Comparison of ENCODE assay signal across 24 cellular contexts in the genomic region with DNA sequence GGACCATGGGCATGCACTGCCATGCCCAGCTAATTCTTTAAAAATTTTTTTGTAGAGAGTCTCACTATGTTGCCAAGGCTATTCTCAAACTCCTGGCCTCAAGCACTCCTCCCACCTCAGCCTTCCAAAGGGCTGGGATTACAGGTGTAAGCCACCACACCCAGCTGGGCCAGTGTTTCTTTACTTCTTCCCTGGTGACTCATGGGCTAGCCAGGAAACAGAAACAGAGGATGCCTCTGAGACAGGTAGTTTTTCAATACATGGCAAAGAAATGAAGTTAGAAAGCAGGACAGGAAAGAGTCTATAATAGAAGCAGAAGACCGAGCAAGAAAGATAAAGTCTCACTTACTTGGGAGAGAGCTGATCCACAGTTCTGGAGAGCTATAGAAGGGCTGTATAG. TPM values are rescaled to one million over a fixed set of nuclear protein-coding genes. Genes with fewer than 3 reads are reported as not detected.
DNase-seq lines count a peak whose midpoint lies in the region; ATAC-seq and TF ChIP-seq lines count a peak whose summit lies in the region.
"Had no signal": no experiment of that assay in that cellular context is flagged by ENCODE, and none has a peak within 500 bp of the region (broad histone marks: within the 10 kb centered on the region; RNA-seq: fewer than 3 reads in every experiment).

No MANE protein-coding gene starts in this region.

- no peak overlapping the region for H3K4ac ChIP-seq in H9 (ENCODE audit: low read depth, low read length)

- H3K27ac ChIP-seq in esophagus (ENCODE audit: low read depth in 2 of 2, low read length in 1 of 2), result peak overlapping the region; percentile 57 to 79
- peak overlapping the region; percentile 74 to 80 (median 76) for H3K27ac ChIP-seq in transverse colon
- no peak overlapping the region for H3K27ac ChIP-seq in H9 (ENCODE audit: insufficient read length, low read depth, low read length)
- H3K27ac ChIP-seq: 22Rv1, BLaER1, SJCRH30 had no signal

- H2BK120ac ChIP-seq in H9 (ENCODE audit: low read depth, low read length, poor library complexity, severe bottlenecking), result no peak overlapping the region

- no peak overlapping the region for H3K4me3 Mint-ChIP-seq in H9
- H3K4me3 Mint-ChIP-seq in activated T-cell treated with anti-CD3 and anti-CD28 coated beads, Interleukin-2, amount 50 U/mL, for 24 hours, result no peak overlapping the region
- H3K4me3 Mint-ChIP-seq: CD4-positive, alpha-beta T cell; HFFc6 had no signal

- no peaks in the 10 kb centered on the region for H3K4me1 Mint-ChIP-seq in H9
- no peaks in the 10 kb centered on the region for H3K4me1 Mint-ChIP-seq in activated T-cell treated with anti-CD3 and anti-CD28 coated beads, Interleukin-2, amount 50 U/mL, for 24 hours (ENCODE audit: low read depth)

- no peak overlapping the region for H3K4me3 ChIP-seq in esophagus (ENCODE audit: low read depth in 1 of 2, low read length in 2 of 2)
- no peak overlapping the region for H3K4me3 ChIP-seq in transverse colon
- H3K4me3 ChIP-seq: BLaER1, K562, SJCRH30 had no signal

- no peak overlapping the region for H2AK5ac ChIP-seq in H9 (ENCODE audit: insufficient read length, low read length)

- no peaks in the 10 kb centered on the region for H3K79me1 ChIP-seq in H9 (ENCODE audit: insufficient read depth, low read depth, low read length, poor library complexity, severe bottlenecking)

- H3K27me3 Mint-ChIP-seq in H9 (ENCODE audit: low read depth), result peaks cover 1% of the 10 kb centered on the region; the same call in 1 of the 2 replicates
- peaks cover 7% of the 10 kb centered on the region for H3K27me3 Mint-ChIP-seq in activated T-cell treated with anti-CD3 and anti-CD28 coated beads, Interleukin-2, amount 50 U/mL, for 24 hours

- no peak for TF ChIP-seq EP300 in transverse colon (IDR thresholded peaks at IDR 0.05; ENCODE audit: low read depth)

- no peak overlapping the region for H3K56ac ChIP-seq in H9 (ENCODE audit: insufficient read length, low read depth, low read length)

- no peak overlapping the region for H2BK15ac ChIP-seq in H9 (ENCODE audit: low read depth, low read length)

- H3K79me2 ChIP-seq in H9 (ENCODE audit: insufficient read depth, low read length), result no peaks in the 10 kb centered on the region

- H3K36me3 ChIP-seq in esophagus (ENCODE audit: control insufficient read depth in 2 of 2, insufficient read depth in 2 of 2, low read length in 1 of 2) (peaks cover 0 to 19% of the 10 kb centered on the region in 2 donors), transverse colon (peaks cover 0 to 8% (median 4%) of the 10 kb centered on the region in 4 donors)
- H3K36me3 ChIP-seq: BLaER1, SJCRH30 had no signal

- H3K9ac ChIP-seq in H9 (ENCODE audit: extremely low read depth, insufficient read length, low read length), result no peak overlapping the region
- H3K9ac ChIP-seq: BLaER1 had no signal

- H2AFZ ChIP-seq in H9 (ENCODE audit: low read length), result no peak overlapping the region

- H3K23ac ChIP-seq in H9 (ENCODE audit: insufficient read length, low read depth, low read length), result no peak overlapping the region

- no peak overlapping the region for H3K18ac ChIP-seq in H9 (ENCODE audit: insufficient read length, low read depth, low read length)

- 8 to 37% methylated on average over 1 of the region's 1 CpG for WGBS in esophagus, 2 donors
- WGBS in transverse colon (ENCODE audit: low coverage in 1 of 2), 2 donors, result 80% methylated on average over 1 of the region's 1 CpG; no CpG with 5 or more reads in 1 of the 2 donors
- WGBS in H9 (ENCODE audit: extremely low coverage, insufficient read length, low lambda C conversion rate), result no CpG with 5 or more reads among the region's 1 CpG

- H4K20me1 ChIP-seq in H9 (ENCODE audit: control insufficient read depth, insufficient read depth, insufficient read length), result no peaks in the 10 kb centered on the region
- H4K20me1 ChIP-seq: BLaER1 had no signal

- H3K36me3 Mint-ChIP-seq in H9 (ENCODE audit: insufficient read depth in 1 of 3, low read depth in 3 of 3), result peaks cover 5 to 62% (median 54%) of the 10 kb centered on the region in 3 experiments; a peak in 6 of 7 replicates
- no peaks in the 10 kb centered on the region for H3K36me3 Mint-ChIP-seq in activated T-cell treated with anti-CD3 and anti-CD28 coated beads, Interleukin-2, amount 50 U/mL, for 24 hours (ENCODE audit: low read depth)

- H3K27me3 ChIP-seq in esophagus (ENCODE audit: control insufficient read depth in 1 of 2, insufficient read depth in 2 of 2, low read length in 2 of 2) (no peaks in the 10 kb centered on the region), transverse colon (no peaks in the 10 kb centered on the region), H9 (ENCODE audit: insufficient read depth, low read length) (no peaks in the 10 kb centered on the region)
- H3K27me3 ChIP-seq: BLaER1 had no signal

- TF ChIP-seq POLR2A in transverse colon (IDR thresholded peaks at IDR 0.05), result no peak

- H3K23me2 ChIP-seq in H9 (ENCODE audit: insufficient read length, low read depth, low read length, poor library complexity, severe bottlenecking), result no peaks in the 10 kb centered on the region

- H4K91ac ChIP-seq in H9 (ENCODE audit: insufficient read length, low read depth, low read length), result no peak overlapping the region

- H3K27ac Mint-ChIP-seq in H9, result no peak overlapping the region
- no peak overlapping the region for H3K27ac Mint-ChIP-seq in activated T-cell treated with anti-CD3 and anti-CD28 coated beads, Interleukin-2, amount 50 U/mL, for 24 hours
- H3K27ac Mint-ChIP-seq: CD4-positive, alpha-beta T cell; HFFc6 had no signal

- H3K9me3 ChIP-seq in esophagus (ENCODE audit: control insufficient read depth in 2 of 2, insufficient read depth in 1 of 2, low read depth in 1 of 2, low read length in 1 of 2), result no peaks in the 10 kb centered on the region
- no peaks in the 10 kb centered on the region for H3K9me3 ChIP-seq in transverse colon
- H3K9me3 ChIP-seq in H9 (ENCODE audit: control insufficient read depth, low read depth, low read length), result no peaks in the 10 kb centered on the region
- H3K9me3 ChIP-seq: BLaER1 had no signal

- no peak overlapping the region for H3K14ac ChIP-seq in H9 (ENCODE audit: insufficient read depth, low read length)

- ATAC-seq in left colon (peak; percentile 79), GM19397 (IDR thresholded peaks at IDR 0.05; ENCODE audit: unreplicated experiment) (no peak)
- ATAC-seq: HepG2, K562, Panc1 had no signal

- TF ChIP-seq CTCF in transverse colon (IDR thresholded peaks at IDR 0.05) (no peak), H9 (conservative IDR thresholded peaks at IDR 0.05) (no peak)

- H3K9me3 Mint-ChIP-seq in H9, result no peaks in the 10 kb centered on the region
- no peaks in the 10 kb centered on the region for H3K9me3 Mint-ChIP-seq in activated T-cell treated with anti-CD3 and anti-CD28 coated beads, Interleukin-2, amount 50 U/mL, for 24 hours
- H3K9me3 Mint-ChIP-seq: CD4-positive, alpha-beta T cell; HFFc6 had no signal

- H3K4me1 ChIP-seq in esophagus (ENCODE audit: control insufficient read depth in 2 of 2, insufficient read depth in 2 of 2, low read length in 1 of 2) (peaks cover under 1 to 3% of the 10 kb centered on the region in 2 donors), transverse colon (peaks cover 10 to 39% (median 21%) of the 10 kb centered on the region in 4 donors), H9 (ENCODE audit: insufficient read depth, low read length) (no peaks in the 10 kb centered on the region)
- H3K4me1 ChIP-seq: BLaER1, SJCRH30 had no signal

- no peak overlapping the region for H4K5ac ChIP-seq in H9 (ENCODE audit: insufficient read length, low read depth, low read length)

- no peak overlapping the region for H2BK20ac ChIP-seq in H9 (ENCODE audit: low read depth, low read length, poor library complexity, severe bottlenecking)

- DNase-seq in DMS53 (lab: John Stamatoyannopoulos, UW), result peak; percentile 11
- DNase-seq in DMS53 treated with DMSO at 0.1 percent for 48 hours (lab: John Stamatoyannopoulos, UW; ENCODE audit: unreplicated experiment), result no peak
- DNase-seq in left colon, result peak; percentile 56 to 73
- peak; percentile 65 for DNase-seq in transverse colon
- no peak for DNase-seq in H9
- no peak for DNase-seq in activated T-cell treated with anti-CD3 and anti-CD28 coated beads, Interleukin-2, amount 50 U/mL, for 24 hours
- DNase-seq: ACHN; CD4-positive, alpha-beta T cell; H7; HFFc6; NCI-H1105; NCI-H2029 treated with DMSO at 0.1 percent for 48 hours; NCI-H345; NCI-H524; NCI-H774; NK-92 treated with Interleukin-12 subunit alpha and Interleukin-12 subunit beta, amount 100 ng/mL, for 24 hours; SJCRH30 had no signal

- intact Hi-C loops in left colon (cut with DNase I, micrococcal nuclease) (no loop called here), transverse colon (cut with DNase I; ENCODE audit: low total_unique reads) (no loop called here)

- in situ Hi-C loops in transverse colon (cut with MboI; ENCODE audit: low pct_ligation_motif_present in 1 of 4, low pct_unique_long_range_greater_than_20kb in 1 of 4, low sequenced_read_pairs in 3 of 4), result no loop called here

- H2BK12ac ChIP-seq in H9 (ENCODE audit: insufficient read length, low read depth, low read length), result no peak overlapping the region

- no peak overlapping the region for H3T11ph ChIP-seq in H9 (ENCODE audit: low read length)

- no peak overlapping the region for H3K4me2 ChIP-seq in H9 (ENCODE audit: insufficient read depth, insufficient read length, low read length)
- H3K4me2 ChIP-seq: BLaER1 had no signal

- no peak overlapping the region for H2BK5ac ChIP-seq in H9 (ENCODE audit: insufficient read length, low read length)

- no peak overlapping the region for H4K8ac ChIP-seq in H9 (replicated peaks; ENCODE audit: insufficient read length, low read depth, low read length)

RNA-seq across cellular contexts. Expression of a gene that starts 7.6 kb away (rescaled TPM):
- 1 to 10 TPM; 2.1 to 2.8 TPM for polyA plus RNA-seq in esophagus
- total RNA-seq in left colon (1 to 10 TPM; 2.0 to 4.5 TPM), transverse colon (1 to 10 TPM in 2 of 4 donors, under 1 TPM in 1, not detected in 1; 0.20 to 2.7 (median 2.4) TPM), H9 (2021) (2.1 and 2.4 TPM in 2 replicates)

RNA-seq across cellular contexts. Expression of a gene that starts 14.0 kb away (rescaled TPM):
- polyA plus RNA-seq in esophagus, result 10 to 100 TPM; 36.7 to 50.3 TPM
- 100 to 1,000 TPM in 1 of 2 donors, 10 to 100 TPM in 1; 92.8 to 132 TPM for total RNA-seq in left colon
- total RNA-seq in transverse colon, result 10 to 100 TPM; 26.1 to 78.0 (median 44.4) TPM
- 7.1 and 8.9 TPM in 2 replicates for total RNA-seq in H9 (2021)
- total RNA-seq: SJCRH30 had no signal
- polyA plus RNA-seq: HepG2 had no signal

RNA-seq across cellular contexts. Expression of a gene that starts 35.9 kb away (rescaled TPM):
- 1 to 10 TPM; 1.3 to 2.4 TPM for polyA plus RNA-seq in esophagus
- total RNA-seq in left colon (1 to 10 TPM; 4.8 to 6.2 TPM), transverse colon (10 to 100 TPM in 1 of 4 donors, 1 to 10 TPM in 3; 1.1 to 13.7 (median 6.1) TPM), H9 (2021) (12.9 TPM in 2 replicates)

RNA-seq across cellular contexts. Expression of a gene that starts 36.1 kb away (rescaled TPM):
- 1 to 10 TPM; 2.5 to 2.9 TPM for polyA plus RNA-seq in esophagus
- total RNA-seq in left colon (1 to 10 TPM; 2.3 to 4.4 TPM), transverse colon (10 to 100 TPM in 2 of 4 donors, 1 to 10 TPM in 2; 2.3 to 17.6 (median 6.8) TPM), H9 (2021) (not detected in 2 replicates)
- total RNA-seq: H7, HepG2 had no signal
- polyA plus RNA-seq: HepG2 had no signal

Comparison
In these comparisons a context has a peak if more than half of its experiments do, and no peak if none do; other contexts are left out.
1. DNase-seq: peak in DMS53 (single experiment), left colon (2 of 2) and transverse colon (single experiment); none in DMS53 treated with DMSO at 0.1 percent for 48 hours (single experiment), H9 (single experiment) and activated T-cell treated with anti-CD3 and anti-CD28 coated beads, Interleukin-2, amount 50 U/mL, for 24 hours (single experiment).